In the genomic region with DNA sequence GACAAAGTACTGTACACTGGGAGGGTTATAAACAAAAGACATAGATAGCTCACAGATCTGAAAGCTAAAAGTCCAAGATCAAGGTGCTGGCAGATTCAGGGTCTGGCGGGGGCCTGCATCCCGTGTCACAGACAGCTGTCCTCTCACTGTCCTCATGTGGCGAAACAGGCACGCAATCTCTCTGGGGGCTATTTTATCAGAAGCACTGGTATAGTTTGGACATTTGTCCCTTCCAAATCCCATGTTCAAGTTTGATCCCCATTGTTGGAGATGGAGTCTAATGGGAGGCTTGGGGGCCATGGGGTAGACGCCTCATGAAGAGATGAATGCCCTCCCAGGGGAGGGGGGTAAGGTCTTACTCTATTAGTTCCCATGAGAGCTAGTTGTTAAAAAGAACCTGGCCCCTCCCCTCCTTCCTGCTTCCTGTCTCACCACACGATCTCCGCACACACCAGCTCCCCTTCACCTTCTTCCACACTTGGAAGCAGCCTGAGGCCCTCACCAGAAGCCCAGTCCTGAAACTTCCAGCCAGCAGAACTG, we compare ENCODE assay signal across 9 cellular contexts.
DNase-seq lines count a peak whose midpoint lies in the region; ATAC-seq, FAIRE-seq and TF ChIP-seq lines count a peak whose summit lies in the region.
"Had no signal": no experiment of that assay in that cellular context is flagged by ENCODE, and none has a peak within 500 bp of the region (broad histone marks: within the 10 kb centered on the region; RNA-seq: fewer than 3 reads in every experiment).

No MANE protein-coding gene starts in this region.

- H4K20me1 ChIP-seq in HCT116 (ENCODE audit: insufficient read depth) = no peaks in the 10 kb centered on the region

- H3K79me2 ChIP-seq in HCT116 (ENCODE audit: insufficient read depth, low read length) = no peaks in the 10 kb centered on the region

- TF ChIP-seq RAD21 in HCT116 (IDR thresholded peaks at IDR 0.05; ENCODE audit: low read depth) = no peak

- no peak for FAIRE-seq in D721Med (lab: Jason Lieb, UNC)

- CTCF ChIA-PET in HCT116 (lab: Charles Lee) = interaction anchor here (1.1 kb wide), 1 partner anchor 43 kb away, joined by 3 read pairs; no protein-coding TSS in a partner anchor

- H3K4me1 ChIP-seq in HCT116 (ENCODE audit: control insufficient read depth in 1 of 2, insufficient read depth in 2 of 2, low read length in 2 of 2) (peaks cover 8 to 22% of the 10 kb centered on the region in 2 experiments), SJSA1 (replicated peaks) (peaks cover 31% of the 10 kb centered on the region), colonic mucosa (no peaks in the 10 kb centered on the region), rectal smooth muscle tissue (ENCODE audit: control insufficient read depth, insufficient read depth, low read length) (peaks cover 3% of the 10 kb centered on the region)

- no peak for DNase-seq in HCT116 (ENCODE audit: low read depth, low spot score)
- no peak for DNase-seq in SJSA1 (ENCODE audit: low read depth in 1 of 2, low spot score in 2 of 2)
- DNase-seq in colonic mucosa = peak; percentile 25
- no peak for DNase-seq in kidney tubule cell (ENCODE audit: low spot score)
- DNase-seq in omental fat pad (ENCODE audit: low spot score) = no peak
- DNase-seq in D721Med (ENCODE audit: insufficient read length, low spot score) = no peak
- DNase-seq: KG1 had no signal

- H3K4me3 ChIP-seq in HCT116 (replicated peaks in 1 of 2; ENCODE audit: low read depth in 1 of 2, low read length in 2 of 2) = no peak overlapping the region; a peak in 1 of 4 replicates
- no peak overlapping the region for H3K4me3 ChIP-seq in SJSA1
- no peak overlapping the region for H3K4me3 ChIP-seq in colonic mucosa
- H3K4me3 ChIP-seq in rectal smooth muscle tissue (ENCODE audit: low read length) = peak overlapping the region; percentile 43

- H3K27me3 ChIP-seq in HCT116 (ENCODE audit: insufficient read depth, low read length) = no peaks in the 10 kb centered on the region
- H3K27me3 ChIP-seq in SJSA1 (replicated peaks) = no peaks in the 10 kb centered on the region
- no peaks in the 10 kb centered on the region for H3K27me3 ChIP-seq in colonic mucosa
- H3K27me3 ChIP-seq in rectal smooth muscle tissue (ENCODE audit: control insufficient read depth, insufficient read depth, low read length) = no peaks in the 10 kb centered on the region

- TF ChIP-seq POLR2A in HCT116 (IDR thresholded peaks at IDR 0.05; ENCODE audit: borderline replicate concordance, extremely low read depth, insufficient read depth, insufficient read length) = no peak

- BruUV-seq in HCT116 (replicated peaks; lab: Mats Ljungman, UMichigan) = no TSS peak

- no peak for TF ChIP-seq CTCF in HCT116 (IDR thresholded peaks at IDR 0.05 in 2 of 3, conservative IDR thresholded peaks at IDR 0.05 in 1 of 3; ENCODE audit: borderline replicate concordance in 1 of 3, insufficient read depth in 1 of 3, low read depth in 2 of 3, low read length in 2 of 3)
- no peak for TF ChIP-seq CTCF in colonic mucosa (IDR thresholded peaks at IDR 0.05)
- TF ChIP-seq CTCF in omental fat pad (IDR thresholded peaks at IDR 0.05) = no peak
- TF ChIP-seq CTCF in D721Med (IDR thresholded peaks at IDR 0.05; ENCODE audit: insufficient read depth, missing control alignments) = no peak

- ATAC-seq in HCT116 (no peak), omental fat pad (ENCODE audit: low FRiP score) (no peak), HG03025 (IDR thresholded peaks at IDR 0.05; ENCODE audit: low FRiP score, unreplicated experiment) (no peak)

- no peaks in the 10 kb centered on the region for H3K9me2 ChIP-seq in HCT116 (ENCODE audit: insufficient read depth)

- H3K9ac ChIP-seq in HCT116 (ENCODE audit: low read length) (0 out of 2 replicates have a peak overlapping the region, but pooled peaks have one; percentile 2), colonic mucosa (ENCODE audit: low read depth in 2 of 2, low read length in 2 of 2) (no peak overlapping the region), rectal smooth muscle tissue (ENCODE audit: low read length) (peak overlapping the region; percentile 1)

- H3K9me3 ChIP-seq in HCT116 (ENCODE audit: control insufficient read depth in 1 of 2, insufficient read depth in 1 of 2, low read depth in 1 of 2, low read length in 2 of 2) = no peaks in the 10 kb centered on the region
- no peaks in the 10 kb centered on the region for H3K9me3 ChIP-seq in SJSA1 (replicated peaks)
- no peaks in the 10 kb centered on the region for H3K9me3 ChIP-seq in colonic mucosa

- H3K36me3 ChIP-seq in HCT116 (ENCODE audit: control insufficient read depth in 1 of 2, insufficient read depth in 2 of 2, low read length in 2 of 2) (no peaks in the 10 kb centered on the region), SJSA1 (no peaks in the 10 kb centered on the region), colonic mucosa (no peaks in the 10 kb centered on the region), rectal smooth muscle tissue (ENCODE audit: control insufficient read depth, insufficient read depth, low read length) (no peaks in the 10 kb centered on the region)

- H3K4me2 ChIP-seq in HCT116 (ENCODE audit: low read length) = peak overlapping the region; percentile 64

- RAD21 ChIA-PET in HCT116 (lab: Charles Lee; ENCODE audit: low non-redundant PET in 1 of 2, low total read pairs in 2 of 2, uncharacterized antibody in 2 of 2, unreplicated experiment in 2 of 2) = no interaction called here

- intact Hi-C loops in HCT116 (cut with micrococcal nuclease) = no loop called here
- intact Hi-C loops in colonic mucosa (cut with DNase I) = no loop called here

- H2AFZ ChIP-seq in HCT116 (ENCODE audit: low read depth, low read length, poor library complexity, severe bottlenecking) = peak overlapping the region; percentile 91

- POLR2A ChIA-PET in HCT116 (lab: Charles Lee) = no interaction called here

- H3K27ac ChIP-seq in HCT116 (ENCODE audit: low read depth, low read length) (0 out of 2 replicates have a peak overlapping the region, but pooled peaks have one; percentile 22), SJSA1 (peak overlapping the region; percentile 97), colonic mucosa (peak overlapping the region; percentile 74), rectal smooth muscle tissue (ENCODE audit: low read depth, low read length) (peak overlapping the region; percentile 40)

TF ChIP-seq in HCT116, 20 proteins besides CTCF, POLR2A, EP300 and RAD21:
- TF ChIP-seq, protein P1, sequence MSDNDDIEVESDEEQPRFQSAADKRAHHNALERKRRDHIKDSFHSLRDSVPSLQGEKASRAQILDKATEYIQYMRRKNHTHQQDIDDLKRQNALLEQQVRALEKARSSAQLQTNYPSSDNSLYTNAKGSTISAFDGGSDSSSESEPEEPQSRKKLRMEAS (IDR thresholded peaks at IDR 0.05) = no peak
- TF ChIP-seq, protein P2, sequence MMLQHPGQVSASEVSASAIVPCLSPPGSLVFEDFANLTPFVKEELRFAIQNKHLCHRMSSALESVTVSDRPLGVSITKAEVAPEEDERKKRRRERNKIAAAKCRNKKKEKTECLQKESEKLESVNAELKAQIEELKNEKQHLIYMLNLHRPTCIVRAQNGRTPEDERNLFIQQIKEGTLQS (IDR thresholded peaks at IDR 0.05) = no peak
- no peak for TF ChIP-seq CEBPB (IDR thresholded peaks at IDR 0.05; ENCODE audit: low read depth)

Comparison
In these comparisons a context has a peak if more than half of its experiments do, and no peak if none do; other contexts are left out.
1. H3K27ac ChIP-seq: peak in every context shown above with its lines; median percentile 97 in SJSA1; 74 in colonic mucosa; 40 in rectal smooth muscle tissue; 22 in HCT116.
2. H3K9ac ChIP-seq: peak in HCT116 (single experiment) and rectal smooth muscle tissue (single experiment); none in colonic mucosa (0 of 2).